14 cellular contexts compared by ENCODE assay signal in genomic region chr1:920506-920905, GRCh38. TPM values are rescaled to one million over a fixed set of nuclear protein-coding genes. Genes with fewer than 3 reads are reported as not detected.
DNase-seq lines count a peak whose midpoint lies in the region; ATAC-seq and TF ChIP-seq lines count a peak whose summit lies in the region.
"Had no signal": no experiment of that assay in that cellular context is flagged by ENCODE, and none has a peak within 500 bp of the region (broad histone marks: within the 10 kb centered on the region; RNA-seq: fewer than 3 reads in every experiment).

No MANE protein-coding gene starts in this region.

- H3K9me2 ChIP-seq in GM23338 (ENCODE audit: insufficient read depth): no peaks in the 10 kb centered on the region

- H3K36me3 Mint-ChIP-seq in GM23338 (ENCODE audit: low read depth): no peaks in the 10 kb centered on the region
- H3K36me3 Mint-ChIP-seq: activated CD8-positive, alpha-beta memory T cell treated with anti-CD3 and anti-CD28 coated beads, Interleukin-2, amount 10 ng/mL, durations not matched to agents 7 days and 5 days; activated naive CD8-positive, alpha-beta T cell; CD4-positive, CD25-positive, alpha-beta regulatory T cell; immature natural killer cell had no signal

- no peak overlapping the region for H4K91ac ChIP-seq in mesenchymal stem cell (ENCODE audit: low read length)

- no peaks in the 10 kb centered on the region for H3F3A ChIP-seq in GM23338 (replicated peaks; ENCODE audit: low read depth)

- H3K36me3 ChIP-seq in BLaER1 (no peaks in the 10 kb centered on the region), GM23338 (ENCODE audit: insufficient read depth) (no peaks in the 10 kb centered on the region), SK-N-MC (ENCODE audit: insufficient read depth, low read length) (no peaks in the 10 kb centered on the region; the same call in 1 of the 2 replicates), mesenchymal stem cell (ENCODE audit: control insufficient read depth in 1 of 2, insufficient read depth in 2 of 2, low read depth in 1 of 2, low read length in 2 of 2) (peaks cover 0 to under 1% of the 10 kb centered on the region in 2 experiments), uterus (no peaks in the 10 kb centered on the region)

- H3K4ac ChIP-seq in mesenchymal stem cell (ENCODE audit: low read depth in 1 of 2, low read length in 2 of 2): no peak overlapping the region

- H3K27me3 ChIP-seq in BLaER1 (peaks cover 41% of the 10 kb centered on the region), GM23338 (ENCODE audit: insufficient read depth) (peaks cover 91% of the 10 kb centered on the region), mesenchymal stem cell (ENCODE audit: control insufficient read depth in 1 of 2, insufficient read depth in 1 of 2, low read length in 2 of 2) (peaks cover 71 to 80% of the 10 kb centered on the region in 2 experiments), uterus (no peaks in the 10 kb centered on the region)

- no peak overlapping the region for H2BK5ac ChIP-seq in mesenchymal stem cell (ENCODE audit: low read depth, low read length, poor library complexity, severe bottlenecking)

- H4K20me1 ChIP-seq in BLaER1: peaks cover 23% of the 10 kb centered on the region
- H4K20me1 ChIP-seq in GM23338 (replicated peaks; ENCODE audit: insufficient read depth): no peaks in the 10 kb centered on the region; the same call in 1 of the 2 replicates

- H3K4me2 ChIP-seq in BLaER1 (peak overlapping the region; percentile 100), GM23338 (peak overlapping the region; percentile 73), mesenchymal stem cell (ENCODE audit: low read length, poor library complexity, severe bottlenecking) (peak overlapping the region; percentile 41)

- H3K27ac Mint-ChIP-seq in GM23338: no peak overlapping the region
- H3K27ac Mint-ChIP-seq: activated CD8-positive, alpha-beta memory T cell treated with anti-CD3 and anti-CD28 coated beads, Interleukin-2, amount 10 ng/mL, durations not matched to agents 7 days and 5 days; activated naive CD8-positive, alpha-beta T cell; CD4-positive, CD25-positive, alpha-beta regulatory T cell; immature natural killer cell had no signal

- peaks cover 17% of the 10 kb centered on the region for H3K4me1 Mint-ChIP-seq in GM23338

- H3K9me3 ChIP-seq in BLaER1 (no peaks in the 10 kb centered on the region), SK-N-MC (ENCODE audit: low read depth, low read length) (no peaks in the 10 kb centered on the region), mesenchymal stem cell (ENCODE audit: control insufficient read depth, low read length) (no peaks in the 10 kb centered on the region), uterus (no peaks in the 10 kb centered on the region)

- H2AK5ac ChIP-seq in mesenchymal stem cell (ENCODE audit: low read length, severe bottlenecking): no peak overlapping the region

- H2AFZ ChIP-seq in GM23338 (no peak overlapping the region), mesenchymal stem cell (ENCODE audit: low read depth, low read length) (no peak overlapping the region)

- H2BK120ac ChIP-seq in mesenchymal stem cell (ENCODE audit: low read depth, low read length): no peak overlapping the region

- WGBS in mesenchymal stem cell: 60% methylated on average over 11 of the region's 13 CpGs

- H3K18ac ChIP-seq in mesenchymal stem cell (ENCODE audit: low read depth in 1 of 2, low read length in 2 of 2): peak overlapping the region in 1 of 2 experiments; percentile 90

- H3K4me1 ChIP-seq in BLaER1: peaks cover 98% of the 10 kb centered on the region
- H3K4me1 ChIP-seq in GM23338 (ENCODE audit: insufficient read depth): peaks cover 6% of the 10 kb centered on the region; the same call in 1 of the 2 replicates
- peaks cover 49% of the 10 kb centered on the region for H3K4me1 ChIP-seq in mesenchymal stem cell (ENCODE audit: control insufficient read depth, insufficient read depth, low read depth, low read length)
- peaks cover 10 to 64% of the 10 kb centered on the region in 2 donors for H3K4me1 ChIP-seq in uterus

- no peaks in the 10 kb centered on the region for H3K79me1 ChIP-seq in mesenchymal stem cell (replicated peaks; ENCODE audit: low read length, poor library complexity, severe bottlenecking)

- intact Hi-C loops in uterus (cut with DNase I; ENCODE audit: low total_unique reads): no loop called here

- peak overlapping the region in 1 of 2 experiments; percentile 1 for H3K23ac ChIP-seq in mesenchymal stem cell (ENCODE audit: low read length in 2 of 2)

- no peak for TF ChIP-seq POLR2A in uterus (IDR thresholded peaks at IDR 0.05)

- H3K27ac ChIP-seq in BLaER1 (no peak overlapping the region), GM23338 (ENCODE audit: low read depth) (no peak overlapping the region), SK-N-MC (no peak overlapping the region), mesenchymal stem cell (ENCODE audit: low read length, poor library complexity, severe bottlenecking) (no peak overlapping the region), uterus (no peak overlapping the region)

- peak in 1 of 2 experiments; percentile 23; a peak in 1 of 4 replicates for TF ChIP-seq CTCF in GM23338 (conservative IDR thresholded peaks at IDR 0.05; ENCODE audit: low read depth in 2 of 2)
- no peak for TF ChIP-seq CTCF in uterus (IDR thresholded peaks at IDR 0.05)

- DNase-seq in GM23338 (ENCODE audit: low spot score) (no peak), SK-N-MC (ENCODE audit: low read depth, low spot score) (no peak), mesenchymal stem cell (no peak), uterus (no peak), kidney tubule cell (ENCODE audit: low spot score) (no peak)
- DNase-seq: activated CD8-positive, alpha-beta memory T cell treated with anti-CD3 and anti-CD28 coated beads, Interleukin-2, amount 10 ng/mL, durations not matched to agents 7 days and 5 days; stimulated activated naive CD8-positive, alpha-beta T cell treated with anti-CD3 and anti-CD28 coated beads, Interleukin-15, amount 100 ng/mL, for 72 hours had no signal

- H3K27me3 Mint-ChIP-seq in GM23338 (ENCODE audit: insufficient read depth, low read depth, poor library complexity): peaks cover 67% of the 10 kb centered on the region

- no peaks in the 10 kb centered on the region for H3K9me3 Mint-ChIP-seq in GM23338
- H3K9me3 Mint-ChIP-seq: immature natural killer cell; stimulated activated naive CD8-positive, alpha-beta T cell treated with anti-CD3 and anti-CD28 coated beads, Interleukin-15, amount 100 ng/mL, for 72 hours had no signal

- no peak overlapping the region for H3K9ac ChIP-seq in BLaER1
- H3K9ac ChIP-seq in SK-N-MC (ENCODE audit: insufficient read length): no peak overlapping the region
- no peak overlapping the region for H3K9ac ChIP-seq in mesenchymal stem cell (ENCODE audit: low read length)

- H3K4me3 Mint-ChIP-seq in GM23338: no peak overlapping the region
- H3K4me3 Mint-ChIP-seq: activated CD8-positive, alpha-beta memory T cell treated with anti-CD3 and anti-CD28 coated beads, Interleukin-2, amount 10 ng/mL, durations not matched to agents 7 days and 5 days; activated naive CD8-positive, alpha-beta T cell; stimulated activated naive CD8-positive, alpha-beta T cell treated with anti-CD3 and anti-CD28 coated beads, Interleukin-15, amount 100 ng/mL, for 72 hours had no signal

- no peak overlapping the region for H2BK15ac ChIP-seq in mesenchymal stem cell (ENCODE audit: low read depth, poor library complexity, severe bottlenecking)

- peak overlapping the region in 1 of 2 experiments; percentile 94 for H2BK12ac ChIP-seq in mesenchymal stem cell (ENCODE audit: low read length in 2 of 2)

- peak overlapping the region in 1 of 2 experiments; percentile 79 for H3K14ac ChIP-seq in mesenchymal stem cell (ENCODE audit: low read length in 2 of 2)

- H4K8ac ChIP-seq in mesenchymal stem cell (ENCODE audit: low read length): no peak overlapping the region

- ATAC-seq in GM23338 (no peak), HG03045 (IDR thresholded peaks at IDR 0.05; ENCODE audit: unreplicated experiment) (no peak), HG02610 (IDR thresholded peaks at IDR 0.05; ENCODE audit: unreplicated experiment) (no peak)

- no peaks in the 10 kb centered on the region for H3K79me2 ChIP-seq in GM23338 (replicated peaks; ENCODE audit: insufficient read depth)

- H3K4me3 ChIP-seq in BLaER1: peak overlapping the region; percentile 43
- peak overlapping the region; percentile 47 for H3K4me3 ChIP-seq in GM23338
- peak overlapping the region; percentile 53 for H3K4me3 ChIP-seq in SK-N-MC
- H3K4me3 ChIP-seq in mesenchymal stem cell (ENCODE audit: insufficient read depth in 1 of 2, low read depth in 1 of 2, low read length in 2 of 2): no peak overlapping the region
- H3K4me3 ChIP-seq in uterus: no peak overlapping the region

TF ChIP-seq in GM23338, 12 proteins besides CTCF, POLR2A, EP300 and RAD21:
- TF ChIP-seq EZH2phosphoT487 (IDR thresholded peaks at IDR 0.05; ENCODE audit: unreplicated experiment) (no peak), EZH2 (IDR thresholded peaks at IDR 0.05; ENCODE audit: low read depth, unreplicated experiment) (no peak), ZNF114 (CRISPR knock-in tag; IDR thresholded peaks at IDR 0.05) (no peak), JUNB (IDR thresholded peaks at IDR 0.05; ENCODE audit: unreplicated experiment) (no peak), POLR2AphosphoS5 (IDR thresholded peaks at IDR 0.05; ENCODE audit: low read depth) (no peak), CREB1 (CRISPR knock-in tag; IDR thresholded peaks at IDR 0.05; ENCODE audit: low read depth) (no peak)

RNA-seq across cellular contexts. Expression of gene SAMD11, which starts 3.2 kb away (rescaled TPM):
- total RNA-seq in GM23338 (2014; rRNA removed; shearing (Covaris generic)): 0.14 and 0.19 TPM in 2 replicates
- polyA plus RNA-seq in GM23338 (2016; fragmentation: Nextera tagmentation; extraction: Ambion mirVana): 0.40 and 0.47 TPM in 2 replicates
- polyA plus RNA-seq in mesenchymal stem cell (2013, experiment 1 of 2): 2.2 TPM
- 1.9 TPM for polyA plus RNA-seq in mesenchymal stem cell (2013, experiment 2 of 2)
- total RNA-seq in uterus: 10 to 100 TPM in 2 of 4 donors, 1 to 10 TPM in 2; 1.0 to 40.7 (median 13.8) TPM
- total RNA-seq: CD4-positive, CD25-positive, alpha-beta regulatory T cell; MCF 10A had no signal

RNA-seq across cellular contexts. Expression of gene NOC2L, which starts 38.5 kb away (rescaled TPM):
- total RNA-seq in GM23338 (2014; rRNA removed; shearing (Covaris generic)): 123 and 125 TPM in 2 replicates
- 79.3 and 89.0 TPM in 2 replicates for polyA plus RNA-seq in GM23338 (2016; fragmentation: Nextera tagmentation; extraction: Ambion mirVana)
- polyA plus RNA-seq in mesenchymal stem cell (2013, experiment 1 of 2): 32.5 TPM
- 33.0 TPM for polyA plus RNA-seq in mesenchymal stem cell (2013, experiment 2 of 2)
- total RNA-seq in uterus: 10 to 100 TPM; 21.8 to 58.8 (median 37.5) TPM

RNA-seq across cellular contexts. Expression of gene KLHL17, which starts 39.9 kb away (rescaled TPM):
- total RNA-seq in GM23338 (2014; rRNA removed; shearing (Covaris generic)): 27.8 and 37.1 TPM in 2 replicates
- 16.5 and 17.8 TPM in 2 replicates for polyA plus RNA-seq in GM23338 (2016; fragmentation: Nextera tagmentation; extraction: Ambion mirVana)
- 11.5 TPM for polyA plus RNA-seq in mesenchymal stem cell (2013, experiment 1 of 2)
- 12.5 TPM for polyA plus RNA-seq in mesenchymal stem cell (2013, experiment 2 of 2)
- 10 to 100 TPM in 2 of 4 donors, 1 to 10 TPM in 2; 1.8 to 15.3 (median 9.6) TPM for total RNA-seq in uterus

RNA-seq across cellular contexts. Expression of gene PLEKHN1, which starts 45.8 kb away (rescaled TPM):
- 2.2 and 3.3 TPM in 2 replicates for total RNA-seq in GM23338 (2014; rRNA removed; shearing (Covaris generic))
- polyA plus RNA-seq in GM23338 (2016; fragmentation: Nextera tagmentation; extraction: Ambion mirVana): 0.94 and 1.4 TPM in 2 replicates
- polyA plus RNA-seq in mesenchymal stem cell (2013, experiment 1 of 2): 0.75 TPM
- 0.60 TPM for polyA plus RNA-seq in mesenchymal stem cell (2013, experiment 2 of 2)
- 1 to 10 TPM in 1 of 4 donors, not detected in 3; 1.1 TPM for total RNA-seq in uterus

Comparison
In these comparisons a context has a peak if more than half of its experiments do, and no peak if none do; other contexts are left out.
1. H3K4me2 ChIP-seq: peak in every context shown above with its lines; median percentile 100 in BLaER1; 73 in GM23338; 41 in mesenchymal stem cell.
2. H3K4me3 ChIP-seq: peak in BLaER1 (single experiment), GM23338 (single experiment) and SK-N-MC (single experiment); none in mesenchymal stem cell (0 of 2) and uterus (0 of 2).